ENCODE assay signal across 8 cellular contexts in the genomic region with DNA sequence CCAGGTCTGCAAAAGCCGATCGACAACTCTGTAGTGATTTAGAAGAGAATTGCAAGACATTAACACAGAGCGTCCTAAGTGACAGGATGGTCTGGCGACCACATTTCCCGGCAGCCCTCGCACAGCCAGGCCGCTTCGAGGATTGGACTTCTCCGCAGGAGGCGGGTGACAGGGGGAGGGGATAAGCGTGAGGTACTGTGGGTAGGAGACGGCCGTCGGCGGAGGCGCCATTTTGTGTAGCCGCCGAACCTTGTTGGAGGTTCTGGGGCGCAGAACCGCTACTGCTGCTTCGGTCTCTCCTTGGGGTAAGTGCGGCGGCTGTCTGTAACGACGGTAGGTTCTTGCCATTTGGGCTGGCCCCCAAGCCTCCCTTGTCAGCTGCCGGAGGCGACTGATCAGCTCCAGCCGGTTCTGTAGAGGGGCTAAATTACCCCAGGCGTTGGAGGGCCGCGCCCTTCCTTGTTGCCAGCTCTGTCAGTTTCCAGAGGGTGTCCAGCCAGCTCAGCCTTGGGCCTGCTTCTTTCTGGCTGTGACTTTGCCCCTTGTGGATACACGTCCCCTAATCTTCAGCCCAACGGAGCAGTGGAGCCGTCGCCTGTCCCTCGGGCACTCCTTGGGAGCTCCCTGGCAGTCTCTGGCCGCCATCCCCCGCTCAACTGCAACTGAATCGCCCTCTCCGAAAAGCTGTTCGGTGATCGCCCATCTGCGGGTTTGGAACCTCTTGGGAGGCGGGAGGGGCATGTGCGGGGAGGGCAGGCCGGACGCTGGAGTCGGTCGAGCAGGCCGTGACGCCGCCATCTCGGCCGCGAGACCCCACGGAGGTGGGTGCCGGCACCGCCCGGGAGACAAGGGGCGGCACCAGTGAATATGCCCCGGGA. TPM values are rescaled to one million over a fixed set of nuclear protein-coding genes. Genes with fewer than 3 reads are reported as not detected.
A peak's percentile ranks its signal among the peaks of the same experiment; 100 is the strongest.
DNase-seq lines count a peak whose midpoint lies in the region; ATAC-seq and TF ChIP-seq lines count a peak whose summit lies in the region.

A gene (plus strand): TSS at position 195 of the 878 bp plus-strand sequence. CDS start 1,516 bp downstream, outside the sequence.

- 0 to 1% methylated on average over 3 to 60 of the region's 61 CpGs for WGBS in testis, 2 donors

- H3K4me3 Mint-ChIP-seq in activated naive CD8-positive, alpha-beta T cell, result peak within 1 kb of the TSS; percentile 96

- DNase-seq in GM04504 (ENCODE audit: low read depth), result peak; percentile 83
- DNase-seq in NCI-H1092 (lab: John Stamatoyannopoulos, UW), result peak; percentile 76
- peak; percentile 88 for DNase-seq in SKM-1 treated with dmso at 0.1 percent for 144 hours (lab: John Stamatoyannopoulos, UW; ENCODE audit: unreplicated experiment)
- peak; percentile 90 for DNase-seq in glomerular visceral epithelial cell (ENCODE audit: extremely low spot score)
- DNase-seq in omental fat pad (ENCODE audit: low spot score), result peak; percentile 70
- peak; percentile 97 for DNase-seq in testis

- no peaks in the 10 kb centered on the region for H3K27me3 ChIP-seq in testis

- no peaks in the 10 kb centered on the region for H3K36me3 ChIP-seq in testis (ENCODE audit: low read depth, missing control alignments)

- peak within 1 kb of the TSS; percentile 96 for H3K27ac Mint-ChIP-seq in activated naive CD8-positive, alpha-beta T cell

- TF ChIP-seq CTCF in omental fat pad (IDR thresholded peaks at IDR 0.05), result no peak
- TF ChIP-seq CTCF in testis (IDR thresholded peaks at IDR 0.05), result no peak

- H3K36me3 Mint-ChIP-seq in activated naive CD8-positive, alpha-beta T cell, result peaks cover 14% of the 10 kb centered on the region

- no peaks in the 10 kb centered on the region for H3K9me3 Mint-ChIP-seq in activated naive CD8-positive, alpha-beta T cell (ENCODE audit: low read depth)

- no peaks in the 10 kb centered on the region for H3K27me3 Mint-ChIP-seq in activated naive CD8-positive, alpha-beta T cell

- peaks cover 31% of the 10 kb centered on the region for H3K4me1 Mint-ChIP-seq in activated naive CD8-positive, alpha-beta T cell (ENCODE audit: low read depth)

- intact Hi-C loops in testis (cut with DNase I; ENCODE audit: low total_unique reads), result no loop called here

- no peaks in the 10 kb centered on the region for H3K9me3 ChIP-seq in testis

- peak within 1 kb of the TSS; percentile 95 to 97 for H3K27ac ChIP-seq in testis

- ATAC-seq in HG02571 (IDR thresholded peaks at IDR 0.05; ENCODE audit: unreplicated experiment) (peak; percentile 96), omental fat pad (ENCODE audit: low FRiP score) (peak; percentile 96)

- no peak for TF ChIP-seq POLR2A in testis (IDR thresholded peaks at IDR 0.05)

- peak within 1 kb of the TSS; percentile 90 to 98 for H3K4me3 ChIP-seq in testis

- peaks cover 10% of the 10 kb centered on the region for H3K4me1 ChIP-seq in testis

RNA-seq across cellular contexts. Expression of the gene that starts here (rescaled TPM):
- 100 to 1,000 TPM; 143 to 308 (median 190) TPM for total RNA-seq in omental fat pad
- total RNA-seq in testis, result 100 to 1,000 TPM; 341 to 368 TPM
- 214 TPM for polyA plus RNA-seq in testis (ENCODE audit: insufficient read depth, low read depth, low replicate concordance)

Comparison
In these comparisons a context has a peak if more than half of its experiments do, and no peak if none do; other contexts are left out.
1. Peak in every context shown above with its lines: DNase-seq, ATAC-seq, H3K4me3 ChIP-seq and H3K27ac ChIP-seq.